In the genomic region with DNA sequence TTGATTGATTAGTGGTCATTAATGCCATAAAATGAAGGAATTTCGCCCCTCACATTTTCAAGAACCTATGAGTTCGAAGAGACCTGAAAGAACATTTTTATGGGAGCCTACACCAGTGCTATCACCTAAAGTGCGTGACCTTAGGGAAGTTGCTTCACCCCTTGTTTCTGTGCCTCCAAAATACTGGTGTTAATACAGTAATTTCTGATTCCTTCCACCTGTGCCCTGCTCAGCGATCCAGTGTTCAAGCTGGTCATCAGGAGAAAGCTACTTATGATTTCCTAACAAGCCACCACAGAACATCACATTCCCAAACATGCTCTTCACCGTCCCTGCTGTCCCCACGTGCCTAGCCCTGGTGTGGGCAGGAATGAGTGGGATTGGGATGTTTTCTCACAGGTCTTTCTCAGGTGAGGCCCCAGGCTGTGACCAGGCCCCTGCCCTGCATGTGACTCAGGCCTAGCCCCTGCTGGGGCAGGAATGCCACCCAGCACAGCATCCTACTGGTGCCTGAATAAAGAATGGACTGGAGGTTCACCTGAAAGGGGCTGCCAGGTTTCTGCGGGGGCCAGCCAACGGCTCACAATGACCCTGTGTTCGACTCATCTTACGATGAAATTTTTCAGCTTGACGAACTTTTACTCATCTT, we compare ENCODE assay signal across 25 cellular contexts.
DNase-seq lines count a peak whose midpoint lies in the region; ATAC-seq and TF ChIP-seq lines count a peak whose summit lies in the region.
"Had no signal": no experiment of that assay in that cellular context is flagged by ENCODE, and none has a peak within 500 bp of the region (broad histone marks: within the 10 kb centered on the region; RNA-seq: fewer than 3 reads in every experiment).

No MANE protein-coding gene starts in this region.

- H3K4me1 Mint-ChIP-seq in activated naive CD4-positive, alpha-beta T cell treated with anti-CD3 and anti-CD28 coated beads, Interleukin-2, amount 50 U/mL, for 24 hours, result peaks cover 68% of the 10 kb centered on the region
- H3K4me1 Mint-ChIP-seq in T-helper 17 cell, result peaks cover 37% of the 10 kb centered on the region
- H3K4me1 Mint-ChIP-seq in endodermal cell, result peaks cover 20% of the 10 kb centered on the region
- peaks cover 25% of the 10 kb centered on the region for H3K4me1 Mint-ChIP-seq in nephron progenitor cell

- peak overlapping the region; percentile 76 for H3K27ac Mint-ChIP-seq in activated naive CD4-positive, alpha-beta T cell treated with anti-CD3 and anti-CD28 coated beads, Interleukin-2, amount 50 U/mL, for 24 hours
- H3K27ac Mint-ChIP-seq in T-helper 17 cell, result peak overlapping the region; percentile 97
- peak overlapping the region; percentile 77 for H3K27ac Mint-ChIP-seq in endodermal cell
- no peak overlapping the region for H3K27ac Mint-ChIP-seq in nephron progenitor cell
- H3K27ac Mint-ChIP-seq: activated B cell treated with CpG ODN at 0.5 μM for 24 hours, neural progenitor cell had no signal

- H3K27me3 ChIP-seq in endodermal cell (ENCODE audit: control insufficient read depth, insufficient read depth, low read length, poor library complexity, severe bottlenecking) (peaks cover 36% of the 10 kb centered on the region), upper lobe of right lung (no peaks in the 10 kb centered on the region)
- H3K27me3 ChIP-seq: esophagus squamous epithelium, right lobe of liver had no signal

- 80 to 83% methylated on average over 8 to 11 of the region's 11 CpGs for WGBS in endodermal cell (ENCODE audit: insufficient coverage in 1 of 2, insufficient read length in 1 of 2), 2 experiments

- H3K36me3 ChIP-seq in endodermal cell (ENCODE audit: control insufficient read depth, insufficient read depth, low read length) (no peaks in the 10 kb centered on the region), upper lobe of right lung (no peaks in the 10 kb centered on the region)
- H3K36me3 ChIP-seq: BLaER1 treated with 17β-estradiol and CSF1 and Interleukin-3, amounts not matched to agents 10 nM and 100 nM; esophagus squamous epithelium; neural progenitor cell; right lobe of liver; thoracic aorta had no signal

- H3K9ac ChIP-seq in endodermal cell (ENCODE audit: extremely low read depth, low read length, poor library complexity, severe bottlenecking), result no peak overlapping the region
- H3K9ac ChIP-seq: BLaER1 treated with 17β-estradiol and CSF1 and Interleukin-3, amounts not matched to agents 10 nM and 100 nM; neural progenitor cell had no signal

- DNase-seq in activated naive CD4-positive, alpha-beta T cell (lab: John Stamatoyannopoulos, UW), result no peak
- no peak for DNase-seq in T-helper 17 cell
- DNase-seq in endodermal cell, result peak; percentile 87
- peak; percentile 34 for DNase-seq in upper lobe of right lung
- DNase-seq in nephron progenitor cell, result no peak
- no peak for DNase-seq in activated CD4-positive, CD25-positive, alpha-beta regulatory T cell treated with anti-CD3 and anti-CD28 coated beads, Interleukin-2, amount 50 U/mL, for 72 hours
- DNase-seq in HuH-7.5 (ENCODE audit: low spot score), result no peak
- DNase-seq: activated B cell treated with CpG ODN at 0.5 μM for 24 hours; activated gamma-delta T cell; amniotic stem cell; esophagus squamous epithelium; hippocampal formation; Karpas-422; NCI-H524 treated with DMSO at 0.1 percent for 48 hours; NK-92 treated with Interleukin-12 subunit alpha and Interleukin-12 subunit beta, amount 100 ng/mL, for 24 hours; posterior cingulate gyrus; right lobe of liver; SHP77; stimulated activated naive CD8-positive, alpha-beta T cell treated with anti-CD3 and anti-CD28 coated beads, Interleukin-15, Interleukin-2, amounts not matched to agents 100 U/mL and 50 U/mL, for 24 hours; T1000 had no signal

- intact Hi-C loops in upper lobe of right lung (cut with DNase I), result no loop called here

- no peak for TF ChIP-seq CTCF in endodermal cell (conservative IDR thresholded peaks at IDR 0.05)
- TF ChIP-seq CTCF in upper lobe of right lung (IDR thresholded peaks at IDR 0.05), result no peak
- no peak for TF ChIP-seq CTCF in nephron progenitor cell (IDR thresholded peaks at IDR 0.05)

- H3K9me3 ChIP-seq in T-helper 17 cell (ENCODE audit: control insufficient read depth, low read length, poor library complexity, severe bottlenecking), result no peaks in the 10 kb centered on the region
- no peaks in the 10 kb centered on the region for H3K9me3 ChIP-seq in endodermal cell (ENCODE audit: control insufficient read depth, low read length)
- H3K9me3 ChIP-seq in upper lobe of right lung, result no peaks in the 10 kb centered on the region
- H3K9me3 ChIP-seq: BLaER1 treated with 17β-estradiol and CSF1 and Interleukin-3, amounts not matched to agents 10 nM and 100 nM; esophagus squamous epithelium; right lobe of liver; thoracic aorta had no signal

- ATAC-seq in T-helper 17 cell, result no peak
- ATAC-seq in upper lobe of right lung, result no peak
- ATAC-seq: right lobe of liver; stimulated activated naive CD8-positive, alpha-beta T cell treated with anti-CD3 and anti-CD28 coated beads, Interleukin-15, Interleukin-2, amounts not matched to agents 100 U/mL and 50 U/mL, for 24 hours had no signal

- H3K36me3 Mint-ChIP-seq in activated naive CD4-positive, alpha-beta T cell treated with anti-CD3 and anti-CD28 coated beads, Interleukin-2, amount 50 U/mL, for 24 hours, result peaks cover 2% of the 10 kb centered on the region
- H3K36me3 Mint-ChIP-seq in T-helper 17 cell (ENCODE audit: low read depth), result no peaks in the 10 kb centered on the region
- no peaks in the 10 kb centered on the region for H3K36me3 Mint-ChIP-seq in endodermal cell (ENCODE audit: low read depth)
- no peaks in the 10 kb centered on the region for H3K36me3 Mint-ChIP-seq in nephron progenitor cell (ENCODE audit: low read depth)
- H3K36me3 Mint-ChIP-seq: neural progenitor cell had no signal

- H3K27ac ChIP-seq in endodermal cell (ENCODE audit: low read depth, low read length) (no peak overlapping the region), upper lobe of right lung (no peak overlapping the region)
- H3K27ac ChIP-seq: BLaER1 treated with 17β-estradiol and CSF1 and Interleukin-3, amounts not matched to agents 10 nM and 100 nM; coronary artery; esophagus squamous epithelium; neural progenitor cell; right lobe of liver; thoracic aorta had no signal

- H3K4me3 Mint-ChIP-seq in activated naive CD4-positive, alpha-beta T cell treated with anti-CD3 and anti-CD28 coated beads, Interleukin-2, amount 50 U/mL, for 24 hours, result peak overlapping the region; percentile 23
- H3K4me3 Mint-ChIP-seq in T-helper 17 cell (peak overlapping the region; percentile 46), endodermal cell (no peak overlapping the region), nephron progenitor cell (no peak overlapping the region)
- H3K4me3 Mint-ChIP-seq: neural progenitor cell had no signal

- H3K4me1 ChIP-seq in endodermal cell (ENCODE audit: control insufficient read depth, insufficient read depth, low read length) (no peaks in the 10 kb centered on the region), upper lobe of right lung (peaks cover 3% of the 10 kb centered on the region)
- H3K4me1 ChIP-seq: right lobe of liver had no signal

- H3K9me3 Mint-ChIP-seq in activated naive CD4-positive, alpha-beta T cell treated with anti-CD3 and anti-CD28 coated beads, Interleukin-2, amount 50 U/mL, for 24 hours, result no peaks in the 10 kb centered on the region
- H3K9me3 Mint-ChIP-seq in endodermal cell (no peaks in the 10 kb centered on the region), nephron progenitor cell (no peaks in the 10 kb centered on the region)
- H3K9me3 Mint-ChIP-seq: activated B cell treated with CpG ODN at 0.5 μM for 24 hours, neural progenitor cell had no signal

- H3K4me3 ChIP-seq in endodermal cell (ENCODE audit: low read length) (no peak overlapping the region), upper lobe of right lung (no peak overlapping the region)
- H3K4me3 ChIP-seq: BLaER1 treated with 17β-estradiol and CSF1 and Interleukin-3, amounts not matched to agents 10 nM and 100 nM; coronary artery; esophagus squamous epithelium; neural progenitor cell; right lobe of liver; thoracic aorta had no signal

- H3K27me3 Mint-ChIP-seq in activated naive CD4-positive, alpha-beta T cell treated with anti-CD3 and anti-CD28 coated beads, Interleukin-2, amount 50 U/mL, for 24 hours, result no peaks in the 10 kb centered on the region
- H3K27me3 Mint-ChIP-seq in T-helper 17 cell (no peaks in the 10 kb centered on the region), endodermal cell (ENCODE audit: insufficient read depth) (peaks cover 34% of the 10 kb centered on the region), nephron progenitor cell (ENCODE audit: low read depth, poor library complexity) (peaks cover 5% of the 10 kb centered on the region)

Comparison
In these comparisons a context has a peak if more than half of its experiments do, and no peak if none do; other contexts are left out.
1. H3K4me3 Mint-ChIP-seq: peak in activated naive CD4-positive, alpha-beta T cell treated with anti-CD3 and anti-CD28 coated beads, Interleukin-2, amount 50 U/mL, for 24 hours (single experiment) and T-helper 17 cell (single experiment); none in endodermal cell (single experiment) and nephron progenitor cell (single experiment).
2. DNase-seq: peak in endodermal cell (single experiment) and upper lobe of right lung (single experiment); none in activated naive CD4-positive, alpha-beta T cell (0 of 4), T-helper 17 cell (0 of 3), nephron progenitor cell (single experiment), activated CD4-positive, CD25-positive, alpha-beta regulatory T cell treated with anti-CD3 and anti-CD28 coated beads, Interleukin-2, amount 50 U/mL, for 72 hours (single experiment) and HuH-7.5 (single experiment).